Comparison of ENCODE assay signal across 40 cellular contexts in genomic region chr13:96165840-96166239, GRCh38.
"Had no signal": no experiment of that assay in that cellular context is flagged by ENCODE, and none has a peak within 500 bp of the region (broad histone marks: within the 10 kb centered on the region; RNA-seq: fewer than 3 reads in every experiment).

No MANE protein-coding gene starts in this region.

- DNase-seq: activated effector memory CD4-positive, alpha-beta T cell treated with anti-CD3 and anti-CD28 coated beads, Interleukin-2, amount 50 U/mL, for 16 hours; activated effector memory CD4-positive, alpha-beta T cell treated with Interleukin-2 at 50 U/mL for 16 hours; activated gamma-delta T cell; activated gamma-delta T cell treated with Interleukin-2 at 50 U/mL for 16 hours; activated naive CD4-positive, alpha-beta T cell; activated naive CD4-positive, alpha-beta T cell treated with anti-CD3 and anti-CD28 coated beads for 36 hours; activated naive CD4-positive, alpha-beta T cell treated with anti-CD3 and anti-CD28 coated beads, Interleukin-2, amount 10 ng/mL, durations not matched to agents 7 days and 5 days; activated naive CD4-positive, alpha-beta T cell treated with anti-CD3 and anti-CD28 coated beads, Interleukin-2, amount 50 U/mL, for 16 hours; activated naive CD4-positive, alpha-beta T cell treated with Interleukin-2 at 50 U/mL for 16 hours; activated naive CD8-positive, alpha-beta T cell treated with anti-CD3 and anti-CD28 coated beads for 36 hours; activated naive CD8-positive, alpha-beta T cell treated with anti-CD3 and anti-CD28 coated beads, Interleukin-2, amount 10 ng/mL, durations not matched to agents 7 days and 5 days; activated naive CD8-positive, alpha-beta T cell treated with anti-CD3 and anti-CD28 coated beads, Interleukin-2, amount 50 U/mL, for 24 hours; activated T-cell treated with anti-CD3 and anti-CD28 coated beads, Interleukin-2, amount 50 U/mL, for 1 hour; activated T-cell treated with anti-CD3 and anti-CD28 coated beads, Interleukin-2, amount 50 U/mL, for 24 hours; activated T-cell treated with anti-CD3 and anti-CD28 coated beads, Interleukin-2, amount 50 U/mL, for 4 hours; activated T-cell treated with anti-CD3 and anti-CD28 coated beads, Interleukin-2, amount 50 U/mL, for 48 hours; activated T-cell treated with anti-CD3 and anti-CD28 coated beads, Interleukin-2, amount 50 U/mL, for 72 hours; adrenal gland; amniotic stem cell; amygdala; anterior cingulate cortex; aorta; body of pancreas; brain microvascular endothelial cell; caudate nucleus; central memory CD4-positive, alpha-beta T cell; cerebellar nuclear complex had no signal

- H3K4me3 ChIP-seq: adrenal gland, ascending aorta, body of pancreas, breast epithelium, cardiac muscle cell had no signal

- ATAC-seq: activated naive CD4-positive, alpha-beta T cell treated with anti-CD3 and anti-CD28 coated beads, Interleukin-2, amount 50 U/mL, for 72 hours; activated naive CD8-positive, alpha-beta T cell treated with anti-CD3 and anti-CD28 coated beads, Interleukin-2, amount 50 U/mL, for 24 hours; activated T-cell treated with anti-CD3 and anti-CD28 coated beads, Interleukin-2, amount 50 U/mL, for 4 hours; activated T-cell treated with anti-CD3 and anti-CD28 coated beads, Interleukin-2, amount 50 U/mL, for 72 hours; activated T-helper 17 cell treated with anti-CD3 and anti-CD28 coated beads, Interleukin-2, amount 50 U/mL, for 72 hours; body of pancreas had no signal

- H3K9me3 Mint-ChIP-seq: activated naive CD4-positive, alpha-beta T cell treated with anti-CD3 and anti-CD28 coated beads for 36 hours; activated naive CD4-positive, alpha-beta T cell treated with anti-CD3 and anti-CD28 coated beads, Interleukin-2, amount 10 ng/mL, durations not matched to agents 7 days and 5 days; activated naive CD8-positive, alpha-beta T cell treated with anti-CD3 and anti-CD28 coated beads for 36 hours; activated naive CD8-positive, alpha-beta T cell treated with anti-CD3 and anti-CD28 coated beads, Interleukin-2, amount 50 U/mL, for 24 hours; activated T-cell treated with anti-CD3 and anti-CD28 coated beads, Interleukin-2, amount 50 U/mL, for 4 hours; activated T-helper 1 cell treated with anti-CD3 and anti-CD28 coated beads, Interleukin-12 subunit alpha, Interleukin-12 subunit beta, Interleukin-2, Interleukin-4 antibody, amounts not matched to agents 30 ng/mL and 10 ng/mL and 1 ng/mL, durations not matched to agents 14 hours and 24 hours and 36 hours; activated T-helper 2 cell treated with anti-CD3 and anti-CD28 coated beads, Interferon-gamma antibody, Interleukin-2, Interleukin-4, amounts not matched to agents 10 μg/mL and 5 μg/mL and 100 μg/mL, durations not matched to agents 14 hours and 24 hours and 36 hours had no signal

- H3K36me3 Mint-ChIP-seq: activated naive CD4-positive, alpha-beta T cell treated with anti-CD3 and anti-CD28 coated beads, Interleukin-2, amount 10 ng/mL, durations not matched to agents 7 days and 5 days; activated naive CD4-positive, alpha-beta T cell treated with anti-CD3 and anti-CD28 coated beads, Interleukin-2, amount 50 U/mL, for 24 hours; activated naive CD4-positive, alpha-beta T cell treated with anti-CD3 and anti-CD28 coated beads, Interleukin-2, amount 50 U/mL, for 72 hours; activated naive CD8-positive, alpha-beta T cell; activated naive CD8-positive, alpha-beta T cell treated with anti-CD3 and anti-CD28 coated beads for 36 hours; activated naive CD8-positive, alpha-beta T cell treated with anti-CD3 and anti-CD28 coated beads, Interleukin-2, amount 10 ng/mL, durations not matched to agents 7 days and 5 days; brain had no signal

- FAIRE-seq: astrocyte, bronchial epithelial cell had no signal

- H3K27ac ChIP-seq: adrenal gland, ascending aorta, body of pancreas, brain microvascular endothelial cell, breast epithelium, cardiac muscle cell had no signal

- H3K36me3 ChIP-seq: adrenal gland, ascending aorta, brain microvascular endothelial cell, breast epithelium, cardiac muscle cell had no signal

- H3K9me3 ChIP-seq: adrenal gland, ascending aorta, body of pancreas, breast epithelium had no signal

- H3K27me3 Mint-ChIP-seq: activated naive CD4-positive, alpha-beta T cell treated with anti-CD3 and anti-CD28 coated beads, Interleukin-2, amount 10 ng/mL, durations not matched to agents 7 days and 5 days; activated naive CD4-positive, alpha-beta T cell treated with anti-CD3 and anti-CD28 coated beads, Interleukin-2, amount 50 U/mL, for 24 hours; activated naive CD8-positive, alpha-beta T cell; activated naive CD8-positive, alpha-beta T cell treated with anti-CD3 and anti-CD28 coated beads, Interleukin-2, amount 10 ng/mL, durations not matched to agents 7 days and 5 days; activated naive CD8-positive, alpha-beta T cell treated with anti-CD3 and anti-CD28 coated beads, Interleukin-2, amount 50 U/mL, for 24 hours; activated T-cell treated with anti-CD3 and anti-CD28 coated beads, Interleukin-2, amount 50 U/mL, for 24 hours; activated T-helper 17 cell treated with anti-CD3 and anti-CD28 coated beads, Interleukin-2, amount 50 U/mL, for 72 hours; brain; central memory CD8-positive, alpha-beta T cell had no signal

- H3K27ac Mint-ChIP-seq: activated naive CD4-positive, alpha-beta T cell treated with anti-CD3 and anti-CD28 coated beads for 36 hours; activated naive CD4-positive, alpha-beta T cell treated with anti-CD3 and anti-CD28 coated beads, Interleukin-2, amount 10 ng/mL, durations not matched to agents 7 days and 5 days; activated naive CD4-positive, alpha-beta T cell treated with anti-CD3 and anti-CD28 coated beads, Interleukin-2, amount 50 U/mL, for 24 hours; activated naive CD4-positive, alpha-beta T cell treated with anti-CD3 and anti-CD28 coated beads, Interleukin-2, amount 50 U/mL, for 72 hours; activated naive CD8-positive, alpha-beta T cell; activated naive CD8-positive, alpha-beta T cell treated with anti-CD3 and anti-CD28 coated beads for 36 hours; activated naive CD8-positive, alpha-beta T cell treated with anti-CD3 and anti-CD28 coated beads, Interleukin-2, amount 10 ng/mL, durations not matched to agents 7 days and 5 days; activated naive CD8-positive, alpha-beta T cell treated with anti-CD3 and anti-CD28 coated beads, Interleukin-2, amount 50 U/mL, for 24 hours; activated T-cell treated with anti-CD3 and anti-CD28 coated beads, Interleukin-2, amount 50 U/mL, for 24 hours; activated T-cell treated with anti-CD3 and anti-CD28 coated beads, Interleukin-2, amount 50 U/mL, for 72 hours; activated T-helper 1 cell treated with anti-CD3 and anti-CD28 coated beads, Interleukin-12 subunit alpha, Interleukin-12 subunit beta, Interleukin-2, Interleukin-4 antibody, amounts not matched to agents 30 ng/mL and 10 ng/mL and 1 ng/mL, durations not matched to agents 14 hours and 24 hours and 36 hours; activated T-helper 17 cell treated with anti-CD3 and anti-CD28 coated beads, Interleukin-2, amount 50 U/mL, for 72 hours; activated T-helper 2 cell treated with anti-CD3 and anti-CD28 coated beads, Interferon-gamma antibody, Interleukin-2, Interleukin-4, amounts not matched to agents 10 μg/mL and 5 μg/mL and 100 μg/mL, durations not matched to agents 14 hours and 24 hours and 36 hours; brain had no signal

- H3K4me1 Mint-ChIP-seq: activated naive CD4-positive, alpha-beta T cell treated with anti-CD3 and anti-CD28 coated beads, Interleukin-2, amount 10 ng/mL, durations not matched to agents 7 days and 5 days; activated naive CD4-positive, alpha-beta T cell treated with anti-CD3 and anti-CD28 coated beads, Interleukin-2, amount 50 U/mL, for 24 hours; activated naive CD8-positive, alpha-beta T cell treated with anti-CD3 and anti-CD28 coated beads for 36 hours; activated naive CD8-positive, alpha-beta T cell treated with anti-CD3 and anti-CD28 coated beads, Interleukin-2, amount 10 ng/mL, durations not matched to agents 7 days and 5 days; activated naive CD8-positive, alpha-beta T cell treated with anti-CD3 and anti-CD28 coated beads, Interleukin-2, amount 50 U/mL, for 24 hours; activated T-helper 17 cell treated with anti-CD3 and anti-CD28 coated beads, Interleukin-2, amount 50 U/mL, for 72 hours; brain; central memory CD8-positive, alpha-beta T cell had no signal

- H3K4me3 Mint-ChIP-seq: activated naive CD4-positive, alpha-beta T cell treated with anti-CD3 and anti-CD28 coated beads for 36 hours; activated naive CD4-positive, alpha-beta T cell treated with anti-CD3 and anti-CD28 coated beads, Interleukin-2, amount 10 ng/mL, durations not matched to agents 7 days and 5 days; activated naive CD4-positive, alpha-beta T cell treated with anti-CD3 and anti-CD28 coated beads, Interleukin-2, amount 50 U/mL, for 24 hours; activated naive CD8-positive, alpha-beta T cell; activated naive CD8-positive, alpha-beta T cell treated with anti-CD3 and anti-CD28 coated beads for 36 hours; activated naive CD8-positive, alpha-beta T cell treated with anti-CD3 and anti-CD28 coated beads, Interleukin-2, amount 10 ng/mL, durations not matched to agents 7 days and 5 days; activated naive CD8-positive, alpha-beta T cell treated with anti-CD3 and anti-CD28 coated beads, Interleukin-2, amount 50 U/mL, for 24 hours; activated T-cell treated with anti-CD3 and anti-CD28 coated beads, Interleukin-2, amount 50 U/mL, for 24 hours; activated T-cell treated with anti-CD3 and anti-CD28 coated beads, Interleukin-2, amount 50 U/mL, for 4 hours; activated T-cell treated with anti-CD3 and anti-CD28 coated beads, Interleukin-2, amount 50 U/mL, for 72 hours; activated T-helper 1 cell treated with anti-CD3 and anti-CD28 coated beads, Interleukin-12 subunit alpha, Interleukin-12 subunit beta, Interleukin-2, Interleukin-4 antibody, amounts not matched to agents 30 ng/mL and 10 ng/mL and 1 ng/mL, durations not matched to agents 14 hours and 24 hours and 36 hours; activated T-helper 17 cell treated with anti-CD3 and anti-CD28 coated beads, Interleukin-2, amount 50 U/mL, for 72 hours; brain; central memory CD8-positive, alpha-beta T cell had no signal

- H3K27me3 ChIP-seq: adrenal gland, ascending aorta, body of pancreas, brain microvascular endothelial cell, breast epithelium, cardiac muscle cell had no signal

- H3K4me1 ChIP-seq: adrenal gland, ascending aorta, breast epithelium had no signal
